In genomic region chr4:145937021-145937861, GRCh38 we compare ENCODE assay signal across 8 cellular contexts. TPM values are rescaled to one million over a fixed set of nuclear protein-coding genes. Genes with fewer than 3 reads are reported as not detected.
DNase-seq lines count a peak whose midpoint lies in the region; ATAC-seq and TF ChIP-seq lines count a peak whose summit lies in the region.

No MANE protein-coding gene starts in this region.

- intact Hi-C loops in activated B cell treated with CpG ODN at 0.5 μM for 24 hours (cut with micrococcal nuclease) (loop anchor here (5.0 to 10.0 kb wide), 5 partner anchors 50 to 1678 kb away; partner anchors contain the start of genes SLC10A7 and TMEM184C), spleen (cut with DNase I; ENCODE audit: low total_unique reads) (no loop called here)

- H3K9me3 Mint-ChIP-seq in activated B cell treated with CpG ODN at 0.5 μM for 24 hours = no peaks in the 10 kb centered on the region

- H3K36me3 ChIP-seq in BE2C (no peaks in the 10 kb centered on the region), spleen (no peaks in the 10 kb centered on the region)

- POLR2A ChIA-PET in activated B cell treated with CpG ODN at 0.5 μM for 24 hours (lab: Charles Lee) = interaction anchor here (0.6 to 1.6 kb wide), 12 partner anchors 10 to 788 kb away, joined by 3 to 10 read pairs (median 6); no protein-coding TSS in a partner anchor

- peaks cover 44% of the 10 kb centered on the region for H3K4me1 Mint-ChIP-seq in activated B cell treated with CpG ODN at 0.5 μM for 24 hours

- peak overlapping the region; percentile 96 for H3K4me3 Mint-ChIP-seq in activated B cell treated with CpG ODN at 0.5 μM for 24 hours

- CTCF ChIA-PET in activated B cell treated with CpG ODN at 0.5 μM for 24 hours (lab: Charles Lee) = no interaction called here

- 0 to 1% (median 1%) methylated on average over 43 to 89 of the region's 89 CpGs for WGBS in spleen, 5 donors

- H3K27me3 Mint-ChIP-seq in activated B cell treated with CpG ODN at 0.5 μM for 24 hours = no peaks in the 10 kb centered on the region

- H3K27ac Mint-ChIP-seq in activated B cell treated with CpG ODN at 0.5 μM for 24 hours = peak overlapping the region; percentile 92

- H3K4me3 ChIP-seq in BE2C (ENCODE audit: low read depth, low read length) = peak overlapping the region; percentile 96
- H3K4me3 ChIP-seq in LNCaP clone FGC (ENCODE audit: low read depth, low read length) = peak overlapping the region; percentile 85
- peak overlapping the region; percentile 68 to 85 (median 78) for H3K4me3 ChIP-seq in spleen

- TF ChIP-seq POLR2A in spleen (IDR thresholded peaks at IDR 0.05) = no peak

- H3K4me1 ChIP-seq in BE2C (peaks cover 20% of the 10 kb centered on the region), spleen (peaks cover 4 to 48% (median 17%) of the 10 kb centered on the region in 6 donors)

- H3K27ac ChIP-seq in spleen = peak overlapping the region; percentile 76 to 94 (median 89)

- TF ChIP-seq CTCF in BE2C (IDR thresholded peaks at IDR 0.05; ENCODE audit: low read depth, low read length) (no peak), LNCaP clone FGC (IDR thresholded peaks at IDR 0.05; ENCODE audit: control insufficient read depth, extremely low read depth, insufficient read depth) (no peak), activated B cell treated with CpG ODN at 0.5 μM for 24 hours (IDR thresholded peaks at IDR 0.05) (no peak), spleen (IDR thresholded peaks at IDR 0.05 in 8 of 11, conservative IDR thresholded peaks at IDR 0.05 in 3 of 11) (no peak)

- H3K36me3 Mint-ChIP-seq in activated B cell treated with CpG ODN at 0.5 μM for 24 hours (ENCODE audit: low read depth) = peaks cover 10% of the 10 kb centered on the region

- no peaks in the 10 kb centered on the region for H3K27me3 ChIP-seq in BE2C
- peaks cover 0 to 21% (median 0%) of the 10 kb centered on the region in 7 donors for H3K27me3 ChIP-seq in spleen (replicated peaks in 1 of 7)

- peak; percentile 19 for ATAC-seq in GM19351 (IDR thresholded peaks at IDR 0.05; ENCODE audit: unreplicated experiment)
- peak; percentile 16 for ATAC-seq in activated B cell treated with CpG ODN at 0.5 μM for 24 hours (ENCODE audit: low read depth)

- no peaks in the 10 kb centered on the region for H3K9me3 ChIP-seq in BE2C
- H3K9me3 ChIP-seq in spleen = no peaks in the 10 kb centered on the region

- peak; percentile 78 for DNase-seq in BE2C
- no peak for DNase-seq in LNCaP clone FGC (ENCODE audit: low read depth)
- DNase-seq in activated B cell treated with CpG ODN at 0.5 μM for 24 hours = peak; percentile 42
- DNase-seq in central memory CD4-positive, alpha-beta T cell = peak; percentile 33
- peak; percentile 86 for DNase-seq in islet precursor cell
- peak; percentile 90 for DNase-seq in spleen
- no peak for DNase-seq in NK-92 treated with Interleukin-12 subunit alpha and Interleukin-12 subunit beta, amount 100 ng/mL, for 24 hours (lab: John Stamatoyannopoulos, UW)

RNA-seq across cellular contexts. Expression of gene ZNF827, which starts 1.4 kb away (rescaled TPM):
- polyA plus RNA-seq in BE2C (2012; ENCODE audit: insufficient read depth, insufficient read length, low read depth) = 19.6 TPM
- total RNA-seq in activated B cell treated with CpG ODN at 0.5 μM for 24 hours (23.9 and 27.2 TPM in 2 replicates), spleen (10 to 100 TPM; 15.9 to 31.6 (median 19.9) TPM)
- 1 to 10 TPM; 3.3 to 5.3 (median 4.6) TPM for polyA plus RNA-seq in spleen

Comparison
In these comparisons a context has a peak if more than half of its experiments do, and no peak if none do; other contexts are left out.
1. DNase-seq: peak in BE2C (single experiment), activated B cell treated with CpG ODN at 0.5 μM for 24 hours (single experiment), central memory CD4-positive, alpha-beta T cell (single experiment), islet precursor cell (single experiment) and spleen (single experiment); none in LNCaP clone FGC (single experiment) and NK-92 treated with Interleukin-12 subunit alpha and Interleukin-12 subunit beta, amount 100 ng/mL, for 24 hours (single experiment).
2. Peak in every context shown above with its lines, with median percentiles within 50 percentile points of each other: H3K4me3 ChIP-seq.